1 cellular context compared by ENCODE assay signal in the genomic region with DNA sequence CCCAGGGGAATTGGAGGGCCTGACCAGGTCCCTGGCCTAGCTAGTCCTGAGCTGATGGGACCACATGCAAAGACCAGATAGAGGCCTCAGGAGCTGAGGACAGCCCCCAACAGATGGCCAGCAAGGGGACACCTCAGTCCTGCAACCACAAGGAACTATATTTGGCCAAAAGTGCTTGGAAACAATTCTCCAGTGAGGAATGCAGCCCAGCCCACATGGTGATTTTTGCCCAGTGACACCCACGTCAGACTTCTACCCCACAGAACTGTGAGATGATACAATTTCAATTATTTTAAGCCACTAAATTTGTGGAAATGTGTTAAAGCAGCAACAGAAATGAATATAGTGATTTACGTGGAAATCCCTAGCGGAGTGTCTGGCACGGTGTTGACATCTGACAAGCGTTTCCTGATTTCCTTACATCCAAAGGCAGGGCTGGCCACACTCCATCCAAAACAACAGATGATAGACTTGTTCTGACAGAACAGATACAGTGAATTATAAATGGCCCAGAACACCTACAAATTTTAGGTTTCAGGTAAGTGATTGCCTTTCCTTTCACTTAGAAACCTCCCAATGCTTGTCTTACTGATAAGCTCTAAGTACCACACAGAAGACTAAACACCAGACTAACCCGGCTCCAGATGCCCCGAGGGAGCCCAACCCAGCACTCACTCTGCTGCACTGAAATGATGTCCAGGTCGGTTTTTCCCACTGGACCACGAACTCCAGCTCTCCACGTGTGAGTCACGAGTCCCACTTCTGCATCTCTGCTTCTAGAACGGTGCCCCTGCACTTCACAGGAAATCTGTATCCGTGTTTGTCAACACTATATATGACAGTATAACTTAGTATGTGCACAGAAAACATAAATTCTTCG.
TF ChIP-seq lines count a peak whose summit lies in the region.

No MANE protein-coding gene starts in this region.

TF ChIP-seq in SK-N-SH treated with all-trans-retinoic acid at 6 μM for 48 hours, 23 proteins besides CTCF, POLR2A, EP300 and RAD21:
- TF ChIP-seq, protein P1, sequence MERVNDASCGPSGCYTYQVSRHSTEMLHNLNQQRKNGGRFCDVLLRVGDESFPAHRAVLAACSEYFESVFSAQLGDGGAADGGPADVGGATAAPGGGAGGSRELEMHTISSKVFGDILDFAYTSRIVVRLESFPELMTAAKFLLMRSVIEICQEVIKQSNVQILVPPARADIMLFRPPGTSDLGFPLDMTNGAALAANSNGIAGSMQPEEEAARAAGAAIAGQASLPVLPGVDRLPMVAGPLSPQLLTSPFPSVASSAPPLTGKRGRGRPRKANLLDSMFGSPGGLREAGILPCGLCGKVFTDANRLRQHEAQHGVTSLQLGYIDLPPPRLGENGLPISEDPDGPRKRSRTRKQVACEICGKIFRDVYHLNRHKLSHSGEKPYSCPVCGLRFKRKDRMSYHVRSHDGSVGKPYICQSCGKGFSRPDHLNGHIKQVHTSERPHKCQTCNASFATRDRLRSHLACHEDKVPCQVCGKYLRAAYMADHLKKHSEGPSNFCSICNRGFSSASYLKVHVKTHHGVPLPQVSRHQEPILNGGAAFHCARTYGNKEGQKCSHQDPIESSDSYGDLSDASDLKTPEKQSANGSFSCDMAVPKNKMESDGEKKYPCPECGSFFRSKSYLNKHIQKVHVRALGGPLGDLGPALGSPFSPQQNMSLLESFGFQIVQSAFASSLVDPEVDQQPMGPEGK (CRISPR knock-in tag; IDR thresholded peaks at IDR 0.05; ENCODE audit: borderline replicate concordance), result no peak
- no peak for TF ChIP-seq TCF4 (CRISPR knock-in tag; IDR thresholded peaks at IDR 0.05; ENCODE audit: borderline replicate concordance)
- TF ChIP-seq, protein P2, sequence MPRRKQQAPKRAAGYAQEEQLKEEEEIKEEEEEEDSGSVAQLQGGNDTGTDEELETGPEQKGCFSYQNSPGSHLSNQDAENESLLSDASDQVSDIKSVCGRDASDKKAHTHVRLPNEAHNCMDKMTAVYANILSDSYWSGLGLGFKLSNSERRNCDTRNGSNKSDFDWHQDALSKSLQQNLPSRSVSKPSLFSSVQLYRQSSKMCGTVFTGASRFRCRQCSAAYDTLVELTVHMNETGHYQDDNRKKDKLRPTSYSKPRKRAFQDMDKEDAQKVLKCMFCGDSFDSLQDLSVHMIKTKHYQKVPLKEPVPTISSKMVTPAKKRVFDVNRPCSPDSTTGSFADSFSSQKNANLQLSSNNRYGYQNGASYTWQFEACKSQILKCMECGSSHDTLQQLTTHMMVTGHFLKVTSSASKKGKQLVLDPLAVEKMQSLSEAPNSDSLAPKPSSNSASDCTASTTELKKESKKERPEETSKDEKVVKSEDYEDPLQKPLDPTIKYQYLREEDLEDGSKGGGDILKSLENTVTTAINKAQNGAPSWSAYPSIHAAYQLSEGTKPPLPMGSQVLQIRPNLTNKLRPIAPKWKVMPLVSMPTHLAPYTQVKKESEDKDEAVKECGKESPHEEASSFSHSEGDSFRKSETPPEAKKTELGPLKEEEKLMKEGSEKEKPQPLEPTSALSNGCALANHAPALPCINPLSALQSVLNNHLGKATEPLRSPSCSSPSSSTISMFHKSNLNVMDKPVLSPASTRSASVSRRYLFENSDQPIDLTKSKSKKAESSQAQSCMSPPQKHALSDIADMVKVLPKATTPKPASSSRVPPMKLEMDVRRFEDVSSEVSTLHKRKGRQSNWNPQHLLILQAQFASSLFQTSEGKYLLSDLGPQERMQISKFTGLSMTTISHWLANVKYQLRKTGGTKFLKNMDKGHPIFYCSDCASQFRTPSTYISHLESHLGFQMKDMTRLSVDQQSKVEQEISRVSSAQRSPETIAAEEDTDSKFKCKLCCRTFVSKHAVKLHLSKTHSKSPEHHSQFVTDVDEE (CRISPR knock-in tag; IDR thresholded peaks at IDR 0.05), result no peak
- no peak for TF ChIP-seq ZC3H10 (CRISPR knock-in tag; IDR thresholded peaks at IDR 0.05)
- no peak for TF ChIP-seq ESRRG (CRISPR knock-in tag; IDR thresholded peaks at IDR 0.05)
- TF ChIP-seq, protein P3, sequence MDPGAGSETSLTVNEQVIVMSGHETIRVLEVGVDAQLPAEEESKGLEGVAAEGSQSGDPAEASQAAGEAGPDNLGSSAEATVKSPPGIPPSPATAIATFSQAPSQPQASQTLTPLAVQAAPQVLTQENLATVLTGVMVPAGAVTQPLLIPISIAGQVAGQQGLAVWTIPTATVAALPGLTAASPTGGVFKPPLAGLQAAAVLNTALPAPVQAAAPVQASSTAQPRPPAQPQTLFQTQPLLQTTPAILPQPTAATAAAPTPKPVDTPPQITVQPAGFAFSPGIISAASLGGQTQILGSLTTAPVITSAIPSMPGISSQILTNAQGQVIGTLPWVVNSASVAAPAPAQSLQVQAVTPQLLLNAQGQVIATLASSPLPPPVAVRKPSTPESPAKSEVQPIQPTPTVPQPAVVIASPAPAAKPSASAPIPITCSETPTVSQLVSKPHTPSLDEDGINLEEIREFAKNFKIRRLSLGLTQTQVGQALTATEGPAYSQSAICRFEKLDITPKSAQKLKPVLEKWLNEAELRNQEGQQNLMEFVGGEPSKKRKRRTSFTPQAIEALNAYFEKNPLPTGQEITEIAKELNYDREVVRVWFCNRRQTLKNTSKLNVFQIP (CRISPR knock-in tag; IDR thresholded peaks at IDR 0.05; ENCODE audit: borderline replicate concordance, low read depth), result no peak
- no peak for TF ChIP-seq ISL1 (CRISPR knock-in tag; IDR thresholded peaks at IDR 0.05)
- TF ChIP-seq ZNF70 (CRISPR knock-in tag; IDR thresholded peaks at IDR 0.05), result no peak
- no peak for TF ChIP-seq ZFP30 (CRISPR knock-in tag; IDR thresholded peaks at IDR 0.05)
- TF ChIP-seq ZFP3 (CRISPR knock-in tag; IDR thresholded peaks at IDR 0.05), result no peak
